In the genomic region with DNA sequence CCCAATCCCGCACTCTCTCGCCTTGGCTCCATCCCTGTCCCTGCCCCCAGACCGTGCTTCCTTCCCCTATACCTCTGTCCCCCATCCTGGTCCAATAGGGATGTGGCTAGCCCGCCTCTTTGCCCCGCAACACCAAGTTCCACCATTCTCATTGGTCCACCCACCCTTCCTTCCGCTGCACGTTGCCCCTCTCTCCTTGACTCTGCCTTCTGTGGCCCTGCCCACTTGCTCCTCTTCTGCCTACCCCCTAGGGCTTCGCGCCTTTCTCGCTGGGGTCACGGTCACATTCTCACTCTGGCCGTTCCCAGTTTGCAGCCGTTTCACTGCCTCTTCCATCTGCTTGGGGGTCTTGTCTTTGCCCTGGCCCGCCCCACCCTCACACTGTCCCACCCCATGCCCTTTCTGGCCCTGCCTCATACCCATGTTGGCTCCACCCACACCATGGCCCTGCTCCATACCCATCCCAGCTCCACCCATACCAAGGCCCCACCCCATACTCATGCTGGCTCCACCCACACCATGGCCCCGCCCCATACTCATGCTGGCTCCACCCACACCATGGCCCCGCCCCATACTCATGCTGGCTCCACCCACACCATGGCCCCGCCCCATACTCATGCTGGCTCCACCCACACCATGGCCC, we compare ENCODE assay signal across 13 cellular contexts. TPM values are rescaled to one million over a fixed set of nuclear protein-coding genes. Genes with fewer than 3 reads are reported as not detected.
A peak's percentile ranks its signal among the peaks of the same experiment; 100 is the strongest.
DNase-seq lines count a peak whose midpoint lies in the region; ATAC-seq and TF ChIP-seq lines count a peak whose summit lies in the region.
"Had no signal": no experiment of that assay in that cellular context is flagged by ENCODE, and none has a peak within 500 bp of the region (broad histone marks: within the 10 kb centered on the region; RNA-seq: fewer than 3 reads in every experiment).

No MANE protein-coding gene starts in this region.

- peaks cover 5% of the 10 kb centered on the region for H3K9me3 Mint-ChIP-seq in activated CD8-positive, alpha-beta T cell treated with anti-CD3 and anti-CD28 coated beads for 36 hours
- H3K9me3 Mint-ChIP-seq: stimulated activated naive CD8-positive, alpha-beta T cell treated with anti-CD3 and anti-CD28 coated beads, Interleukin-15, Interleukin-2, amounts not matched to agents 100 ng/mL and 50 ng/mL, for 24 hours had no signal

- H3K4me3 Mint-ChIP-seq in activated CD8-positive, alpha-beta T cell treated with anti-CD3 and anti-CD28 coated beads for 36 hours: no peak overlapping the region
- H3K4me3 Mint-ChIP-seq: brain; stimulated activated naive CD8-positive, alpha-beta T cell treated with anti-CD3 and anti-CD28 coated beads, Interleukin-15, Interleukin-2, amounts not matched to agents 100 ng/mL and 50 ng/mL, for 24 hours had no signal

- CTCF ChIA-PET in activated CD8-positive, alpha-beta T cell treated with anti-CD3 and anti-CD28 coated beads for 36 hours (lab: Charles Lee): interaction anchor here (1.0 kb wide), 1 partner anchor 20 kb away, joined by 3 read pairs; no protein-coding TSS in a partner anchor

- peaks cover 12% of the 10 kb centered on the region for H3K36me3 Mint-ChIP-seq in activated CD8-positive, alpha-beta T cell treated with anti-CD3 and anti-CD28 coated beads for 36 hours (ENCODE audit: low read depth)

- intact Hi-C loops in activated CD8-positive, alpha-beta T cell treated with anti-CD3 and anti-CD28 coated beads for 36 hours (cut with micrococcal nuclease): no loop called here

- H3K27ac Mint-ChIP-seq in activated CD8-positive, alpha-beta T cell treated with anti-CD3 and anti-CD28 coated beads for 36 hours: no peak overlapping the region
- H3K27ac Mint-ChIP-seq: brain; stimulated activated naive CD8-positive, alpha-beta T cell treated with anti-CD3 and anti-CD28 coated beads, Interleukin-15, Interleukin-2, amounts not matched to agents 100 ng/mL and 50 ng/mL, for 24 hours had no signal

- POLR2A ChIA-PET in activated CD8-positive, alpha-beta T cell treated with anti-CD3 and anti-CD28 coated beads for 36 hours (lab: Charles Lee): no interaction called here

- ATAC-seq in activated CD8-positive, alpha-beta T cell treated with anti-CD3 and anti-CD28 coated beads for 36 hours: peak; percentile 22
- ATAC-seq in activated CD4-positive, CD25-positive, alpha-beta regulatory T cell treated with anti-CD3 and anti-CD28 coated beads, Interleukin-2, amount 50 U/mL, for 24 hours: no peak
- ATAC-seq: heart left ventricle had no signal

- peaks cover 33% of the 10 kb centered on the region for H3K4me1 Mint-ChIP-seq in activated CD8-positive, alpha-beta T cell treated with anti-CD3 and anti-CD28 coated beads for 36 hours (ENCODE audit: low read depth)
- H3K4me1 Mint-ChIP-seq: brain had no signal

- no peak for TF ChIP-seq CTCF in activated CD8-positive, alpha-beta T cell treated with anti-CD3 and anti-CD28 coated beads for 36 hours (IDR thresholded peaks at IDR 0.05)

- DNase-seq in stimulated activated CD4-positive, alpha-beta T cell treated with anti-CD3 and anti-CD28 coated beads, Interleukin-15, amount 100 ng/mL, for 48 hours (ENCODE audit: low read depth in 2 of 2): peak; percentile 50 to 51
- no peak for DNase-seq in stimulated activated CD4-positive, alpha-beta T cell treated with anti-CD3 and anti-CD28 coated beads, Interleukin-4, amount 100 ng/mL, for 1 hour
- DNase-seq in activated CD8-positive, alpha-beta T cell treated with anti-CD3 and anti-CD28 coated beads for 36 hours: no peak
- peak; percentile 71 for DNase-seq in stimulated activated CD8-positive, alpha-beta memory T cell treated with anti-CD3 and anti-CD28 coated beads, Interleukin-4, amount 100 ng/mL, for 48 hours
- no peak for DNase-seq in SHP77 (lab: John Stamatoyannopoulos, UW)
- DNase-seq: kidney glomerular epithelial cell, NCI-H226, uterus had no signal

- no peaks in the 10 kb centered on the region for H3K27me3 Mint-ChIP-seq in activated CD8-positive, alpha-beta T cell treated with anti-CD3 and anti-CD28 coated beads for 36 hours
- H3K27me3 Mint-ChIP-seq: stimulated activated naive CD8-positive, alpha-beta T cell treated with anti-CD3 and anti-CD28 coated beads, Interleukin-15, Interleukin-2, amounts not matched to agents 100 ng/mL and 50 ng/mL, for 24 hours had no signal

RNA-seq across cellular contexts. Expression of a gene that starts 4.5 kb away (rescaled TPM):
- total RNA-seq in activated CD8-positive, alpha-beta T cell treated with anti-CD3 and anti-CD28 coated beads for 36 hours: 100 to 1,000 TPM; 136 to 150 TPM

RNA-seq across cellular contexts. Expression of a gene that starts 22.6 kb away (rescaled TPM):
- 10 to 100 TPM; 14.0 to 14.6 TPM for total RNA-seq in activated CD8-positive, alpha-beta T cell treated with anti-CD3 and anti-CD28 coated beads for 36 hours

RNA-seq across cellular contexts. Expression of a gene that starts 32.7 kb away (rescaled TPM):
- total RNA-seq in activated CD8-positive, alpha-beta T cell treated with anti-CD3 and anti-CD28 coated beads for 36 hours: 100 to 1,000 TPM; 271 to 282 TPM

RNA-seq across cellular contexts. Expression of a gene that starts 36.1 kb away (rescaled TPM):
- total RNA-seq in activated CD8-positive, alpha-beta T cell treated with anti-CD3 and anti-CD28 coated beads for 36 hours: 10 to 100 TPM; 97.4 to 98.3 TPM

RNA-seq across cellular contexts. Expression of a gene that starts 41.2 kb away (rescaled TPM):
- not detected for total RNA-seq in activated CD8-positive, alpha-beta T cell treated with anti-CD3 and anti-CD28 coated beads for 36 hours
- total RNA-seq: heart left ventricle, mononuclear cell, uterus had no signal

Comparison
In these comparisons a context has a peak if more than half of its experiments do, and no peak if none do; other contexts are left out.
1. DNase-seq: peak in stimulated activated CD4-positive, alpha-beta T cell treated with anti-CD3 and anti-CD28 coated beads, Interleukin-15, amount 100 ng/mL, for 48 hours (2 of 2) and stimulated activated CD8-positive, alpha-beta memory T cell treated with anti-CD3 and anti-CD28 coated beads, Interleukin-4, amount 100 ng/mL, for 48 hours (single experiment); none in stimulated activated CD4-positive, alpha-beta T cell treated with anti-CD3 and anti-CD28 coated beads, Interleukin-4, amount 100 ng/mL, for 1 hour (single experiment), activated CD8-positive, alpha-beta T cell treated with anti-CD3 and anti-CD28 coated beads for 36 hours (single experiment) and SHP77 (0 of 2).